19 cellular contexts compared by ENCODE assay signal in genomic region chrX:71292669-71293379, GRCh38. TPM values are rescaled to one million over a fixed set of nuclear protein-coding genes. Genes with fewer than 3 reads are reported as not detected.
DNase-seq lines count a peak whose midpoint lies in the region; ATAC-seq, FAIRE-seq and TF ChIP-seq lines count a peak whose summit lies in the region.
"Had no signal": no experiment of that assay in that cellular context is flagged by ENCODE, and none has a peak within 500 bp of the region (broad histone marks: within the 10 kb centered on the region; RNA-seq: fewer than 3 reads in every experiment).

No MANE protein-coding gene starts in this region.

- ATAC-seq in HG02763 (IDR thresholded peaks at IDR 0.05; ENCODE audit: unreplicated experiment): no peak
- no peak for ATAC-seq in activated CD8-positive, alpha-beta T cell treated with anti-CD3 and anti-CD28 coated beads for 36 hours
- ATAC-seq: activated CD4-positive, alpha-beta T cell treated with anti-CD3 and anti-CD28 coated beads for 36 hours; naive thymus-derived CD4-positive, alpha-beta T cell had no signal

- no peak overlapping the region for H3K18ac ChIP-seq in mesenchymal stem cell (ENCODE audit: low read depth in 1 of 2, low read length in 2 of 2)

- FAIRE-seq in bronchial epithelial cell (lab: Jason Lieb, UNC): no peak

- H4K8ac ChIP-seq in mesenchymal stem cell (ENCODE audit: low read length): no peak overlapping the region

- H3K9me3 Mint-ChIP-seq in activated CD8-positive, alpha-beta T cell treated with anti-CD3 and anti-CD28 coated beads for 36 hours: no peaks in the 10 kb centered on the region
- H3K9me3 Mint-ChIP-seq: naive thymus-derived CD4-positive, alpha-beta T cell had no signal

- no peak overlapping the region for H3K4me3 ChIP-seq in bronchial epithelial cell (ENCODE audit: low read depth, low read length)
- no peak overlapping the region for H3K4me3 ChIP-seq in mesenchymal stem cell (ENCODE audit: insufficient read depth in 1 of 2, low read depth in 1 of 2, low read length in 2 of 2)
- H3K4me3 ChIP-seq: coronary artery, lung, Peyer's patch, sigmoid colon had no signal

- no peak overlapping the region for H3K27ac Mint-ChIP-seq in activated CD8-positive, alpha-beta T cell treated with anti-CD3 and anti-CD28 coated beads for 36 hours
- H3K27ac Mint-ChIP-seq: activated CD4-positive, alpha-beta T cell treated with anti-CD3 and anti-CD28 coated beads for 36 hours had no signal

- no peak overlapping the region for H3K9ac ChIP-seq in mesenchymal stem cell (ENCODE audit: low read length)
- H3K9ac ChIP-seq: parathyroid adenoma had no signal

- peaks cover 13% of the 10 kb centered on the region for H3K4me1 Mint-ChIP-seq in activated CD8-positive, alpha-beta T cell treated with anti-CD3 and anti-CD28 coated beads for 36 hours (ENCODE audit: low read depth)

- peaks cover 1% of the 10 kb centered on the region for H3K79me1 ChIP-seq in mesenchymal stem cell (replicated peaks; ENCODE audit: low read length, poor library complexity, severe bottlenecking)

- CTCF ChIA-PET in activated CD8-positive, alpha-beta T cell treated with anti-CD3 and anti-CD28 coated beads for 36 hours (lab: Charles Lee): no interaction called here

- H3K23ac ChIP-seq in mesenchymal stem cell (ENCODE audit: low read length in 2 of 2): no peak overlapping the region

- H2BK15ac ChIP-seq in mesenchymal stem cell (ENCODE audit: low read depth, poor library complexity, severe bottlenecking): no peak overlapping the region

- H3K36me3 ChIP-seq in bronchial epithelial cell (ENCODE audit: control insufficient read depth, insufficient read depth, low read length) (peaks cover 6% of the 10 kb centered on the region), mesenchymal stem cell (ENCODE audit: control insufficient read depth in 1 of 2, insufficient read depth in 2 of 2, low read depth in 1 of 2, low read length in 2 of 2) (peaks cover 29 to 71% of the 10 kb centered on the region in 2 experiments)

- H2BK5ac ChIP-seq in mesenchymal stem cell (ENCODE audit: low read depth, low read length, poor library complexity, severe bottlenecking): no peak overlapping the region

- DNase-seq in Daoy (ENCODE audit: low read depth) (peak; percentile 17), LHCN-M2 (ENCODE audit: low read depth) (peak; percentile 67), bronchial epithelial cell (ENCODE audit: low read depth) (peak; percentile 25), mesenchymal stem cell (no peak), NCI-H1417 treated with DMSO at 0.1 percent for 48 hours (lab: John Stamatoyannopoulos, UW) (no peak)
- DNase-seq in activated CD8-positive, alpha-beta T cell treated with anti-CD3 and anti-CD28 coated beads for 36 hours: no peak
- no peak for DNase-seq in NK-92 treated with Interleukin-12 subunit alpha and Interleukin-12 subunit beta, amount 100 ng/mL, for 24 hours (lab: John Stamatoyannopoulos, UW)
- DNase-seq: activated CD4-positive, alpha-beta T cell treated with anti-CD3 and anti-CD28 coated beads for 36 hours; anterior cingulate cortex; head of caudate nucleus; naive thymus-derived CD4-positive, alpha-beta T cell; NCI-H1436 treated with DMSO at 0.1 percent for 48 hours; NCI-H2227 treated with DMSO at 0.1 percent for 48 hours; Peyer's patch; sigmoid colon had no signal

- H4K91ac ChIP-seq in mesenchymal stem cell (ENCODE audit: low read length): no peak overlapping the region

- WGBS in mesenchymal stem cell: 91% methylated on average over 2 of the region's 7 CpGs

- no peak overlapping the region for H2AK5ac ChIP-seq in mesenchymal stem cell (ENCODE audit: low read length, severe bottlenecking)

- no peaks in the 10 kb centered on the region for H3K27me3 Mint-ChIP-seq in activated CD8-positive, alpha-beta T cell treated with anti-CD3 and anti-CD28 coated beads for 36 hours
- H3K27me3 Mint-ChIP-seq: activated CD4-positive, alpha-beta T cell treated with anti-CD3 and anti-CD28 coated beads for 36 hours; naive thymus-derived CD4-positive, alpha-beta T cell had no signal

- H3K36me3 Mint-ChIP-seq in activated CD8-positive, alpha-beta T cell treated with anti-CD3 and anti-CD28 coated beads for 36 hours (ENCODE audit: low read depth): peaks cover 55% of the 10 kb centered on the region

- H3K4ac ChIP-seq in mesenchymal stem cell (ENCODE audit: low read depth in 1 of 2, low read length in 2 of 2): no peak overlapping the region

- H3K4me3 Mint-ChIP-seq in activated CD8-positive, alpha-beta T cell treated with anti-CD3 and anti-CD28 coated beads for 36 hours: no peak overlapping the region
- H3K4me3 Mint-ChIP-seq: activated CD4-positive, alpha-beta T cell treated with anti-CD3 and anti-CD28 coated beads for 36 hours; naive thymus-derived CD4-positive, alpha-beta T cell had no signal

- H3K9me3 ChIP-seq in mesenchymal stem cell (ENCODE audit: control insufficient read depth, low read length): no peaks in the 10 kb centered on the region
- H3K9me3 ChIP-seq: Peyer's patch, sigmoid colon had no signal

- H2AFZ ChIP-seq in mesenchymal stem cell (ENCODE audit: low read depth, low read length): no peak overlapping the region
- H2AFZ ChIP-seq: parathyroid adenoma had no signal

- H2BK120ac ChIP-seq in mesenchymal stem cell (ENCODE audit: low read depth, low read length): no peak overlapping the region

- peak overlapping the region; percentile 86 for H3K27ac ChIP-seq in mesenchymal stem cell (ENCODE audit: low read length, poor library complexity, severe bottlenecking)
- H3K27ac ChIP-seq: coronary artery, parathyroid adenoma, Peyer's patch had no signal

- intact Hi-C loops in activated CD8-positive, alpha-beta T cell treated with anti-CD3 and anti-CD28 coated beads for 36 hours (cut with micrococcal nuclease): no loop called here

- H3K14ac ChIP-seq in mesenchymal stem cell (ENCODE audit: low read length in 2 of 2): no peak overlapping the region

- H3K4me1 ChIP-seq in mesenchymal stem cell (ENCODE audit: control insufficient read depth, insufficient read depth, low read depth, low read length): peaks cover 6% of the 10 kb centered on the region
- H3K4me1 ChIP-seq: parathyroid adenoma, Peyer's patch had no signal

- TF ChIP-seq CTCF in bronchial epithelial cell (IDR thresholded peaks at IDR 0.05; ENCODE audit: insufficient read depth, low read length, severe bottlenecking): no peak
- TF ChIP-seq CTCF in activated CD8-positive, alpha-beta T cell treated with anti-CD3 and anti-CD28 coated beads for 36 hours (IDR thresholded peaks at IDR 0.05): no peak

- no peak overlapping the region for H2BK12ac ChIP-seq in mesenchymal stem cell (ENCODE audit: low read length in 2 of 2)

- no peaks in the 10 kb centered on the region for H3K27me3 ChIP-seq in bronchial epithelial cell (ENCODE audit: control insufficient read depth, insufficient read depth, low read length)
- no peaks in the 10 kb centered on the region for H3K27me3 ChIP-seq in mesenchymal stem cell (ENCODE audit: control insufficient read depth in 1 of 2, insufficient read depth in 1 of 2, low read length in 2 of 2)
- H3K27me3 ChIP-seq: Peyer's patch, sigmoid colon had no signal

- H3K4me2 ChIP-seq in mesenchymal stem cell (ENCODE audit: low read length, poor library complexity, severe bottlenecking): no peak overlapping the region

- POLR2A ChIA-PET in activated CD8-positive, alpha-beta T cell treated with anti-CD3 and anti-CD28 coated beads for 36 hours (lab: Charles Lee): interaction anchor here (0.8 to 1.7 kb wide), 6 partner anchors 9 to 111 kb away, joined by 3 to 12 read pairs (median 4); partner anchors contain the start of genes ITGB1BP2 and NONO

RNA-seq across cellular contexts. Expression of gene ITGB1BP2, which starts 8.7 kb away (rescaled TPM):
- 0.65 and 1.3 TPM in 2 replicates for total RNA-seq in Daoy (2014; rRNA removed; shearing (Covaris generic))
- total RNA-seq in LHCN-M2 (2014; rRNA removed): 1.6 and 1.9 TPM in 2 replicates
- polyA plus RNA-seq in LHCN-M2 (2012): 1.6 TPM
- 1.1 and 2.4 TPM in 2 replicates for total RNA-seq in bronchial epithelial cell
- 0.25 TPM for polyA plus RNA-seq in mesenchymal stem cell (2013, experiment 1 of 2)
- 0.36 TPM for polyA plus RNA-seq in mesenchymal stem cell (2013, experiment 2 of 2)
- 1 to 10 TPM; 5.3 to 6.7 TPM for total RNA-seq in activated CD8-positive, alpha-beta T cell treated with anti-CD3 and anti-CD28 coated beads for 36 hours
- polyA plus RNA-seq: naive thymus-derived CD4-positive, alpha-beta T cell had no signal

RNA-seq across cellular contexts. Expression of gene NONO, which starts 9.4 kb away (rescaled TPM):
- total RNA-seq in Daoy (2014; rRNA removed; shearing (Covaris generic)): 413 and 418 TPM in 2 replicates
- total RNA-seq in LHCN-M2 (2014; rRNA removed) (393 and 463 TPM in 2 replicates), bronchial epithelial cell (237 and 365 TPM in 2 replicates)
- polyA plus RNA-seq in LHCN-M2 (2012): 274 TPM
- polyA plus RNA-seq in mesenchymal stem cell (2013, experiment 1 of 2): 278 TPM
- 272 TPM for polyA plus RNA-seq in mesenchymal stem cell (2013, experiment 2 of 2)
- total RNA-seq in activated CD8-positive, alpha-beta T cell treated with anti-CD3 and anti-CD28 coated beads for 36 hours: 100 to 1,000 TPM; 461 to 487 TPM

RNA-seq across cellular contexts. Expression of gene ZMYM3, which starts 38.9 kb away (rescaled TPM):
- 8.8 and 10.3 TPM in 2 replicates for total RNA-seq in Daoy (2014; rRNA removed; shearing (Covaris generic))
- total RNA-seq in LHCN-M2 (2014; rRNA removed) (20.8 and 21.9 TPM in 2 replicates), bronchial epithelial cell (1.6 and 1.9 TPM in 2 replicates)
- polyA plus RNA-seq in LHCN-M2 (2012): 18.6 TPM
- 18.4 TPM for polyA plus RNA-seq in mesenchymal stem cell (2013, experiment 1 of 2)
- polyA plus RNA-seq in mesenchymal stem cell (2013, experiment 2 of 2): 17.6 TPM
- 10 to 100 TPM; 25.8 to 27.5 TPM for total RNA-seq in activated CD8-positive, alpha-beta T cell treated with anti-CD3 and anti-CD28 coated beads for 36 hours

Comparison
In these comparisons a context has a peak if more than half of its experiments do, and no peak if none do; other contexts are left out.
1. DNase-seq: peak in Daoy (single experiment), LHCN-M2 (single experiment) and bronchial epithelial cell (single experiment); none in mesenchymal stem cell (single experiment), NCI-H1417 treated with DMSO at 0.1 percent for 48 hours (single experiment), activated CD8-positive, alpha-beta T cell treated with anti-CD3 and anti-CD28 coated beads for 36 hours (single experiment) and NK-92 treated with Interleukin-12 subunit alpha and Interleukin-12 subunit beta, amount 100 ng/mL, for 24 hours (single experiment).